1 cellular context compared by ENCODE assay signal in the genomic region with DNA sequence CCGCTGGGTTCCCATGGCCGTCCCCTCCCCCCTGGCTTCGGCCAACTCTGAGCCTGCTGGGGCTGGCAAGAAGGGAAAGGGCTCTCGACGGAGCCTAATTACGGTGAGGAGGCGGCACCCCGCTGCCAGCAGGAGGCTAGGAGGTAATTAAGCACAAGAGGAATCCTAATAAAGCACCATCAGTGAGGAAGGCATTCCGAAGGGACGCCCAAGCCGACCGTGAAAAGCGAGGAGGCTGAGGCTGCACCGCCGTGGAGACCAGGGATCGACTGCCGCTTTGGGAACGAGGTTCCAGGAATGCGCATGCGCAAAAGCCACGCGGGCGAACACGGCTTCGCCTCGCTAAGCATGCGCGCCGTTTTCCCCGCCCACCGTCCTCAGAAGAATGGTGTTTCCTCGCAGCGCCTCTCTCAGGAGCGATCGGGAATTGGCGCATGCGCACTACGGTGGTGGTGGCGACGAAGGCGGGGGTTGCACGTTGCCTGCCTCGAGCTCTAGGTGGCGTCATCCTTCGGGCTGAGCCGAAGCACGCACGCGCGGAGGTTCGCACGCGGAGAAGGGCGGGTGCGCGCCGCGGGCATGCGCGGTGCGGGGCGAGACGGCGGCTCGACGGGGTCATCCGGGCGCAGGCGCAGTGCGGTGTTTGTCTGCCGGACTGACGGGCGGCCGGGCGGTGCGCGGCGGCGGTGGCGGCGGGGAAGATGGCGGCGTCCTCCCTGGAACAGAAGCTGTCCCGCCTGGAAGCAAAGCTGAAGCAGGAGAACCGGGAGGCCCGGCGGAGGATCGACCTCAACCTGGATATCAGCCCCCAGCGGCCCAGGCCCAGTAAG.
TF ChIP-seq lines count a peak whose summit lies in the region.

TSS of gene MAP2K7 (plus strand) at position 634 of the 830 bp plus-strand sequence. CDS start at position 702, 68 bp downstream.

TF ChIP-seq in HepG2, 621 proteins besides CTCF, POLR2A, EP300 and RAD21 (continued from another document and continues in another):
- TF ChIP-seq ONECUT2 (CRISPR knock-in tag; IDR thresholded peaks at IDR 0.05), result no peak
- TF ChIP-seq ATF1 (CRISPR knock-in tag; IDR thresholded peaks at IDR 0.05), result no peak
- no peak for TF ChIP-seq ZNF367 (CRISPR knock-in tag; IDR thresholded peaks at IDR 0.05; ENCODE audit: borderline replicate concordance)
- peak; percentile 27; the same call in 1 of the 2 replicates for TF ChIP-seq IRX3 (CRISPR knock-in tag; IDR thresholded peaks at IDR 0.05; ENCODE audit: borderline replicate concordance, low read depth)
- TF ChIP-seq, protein P1, sequence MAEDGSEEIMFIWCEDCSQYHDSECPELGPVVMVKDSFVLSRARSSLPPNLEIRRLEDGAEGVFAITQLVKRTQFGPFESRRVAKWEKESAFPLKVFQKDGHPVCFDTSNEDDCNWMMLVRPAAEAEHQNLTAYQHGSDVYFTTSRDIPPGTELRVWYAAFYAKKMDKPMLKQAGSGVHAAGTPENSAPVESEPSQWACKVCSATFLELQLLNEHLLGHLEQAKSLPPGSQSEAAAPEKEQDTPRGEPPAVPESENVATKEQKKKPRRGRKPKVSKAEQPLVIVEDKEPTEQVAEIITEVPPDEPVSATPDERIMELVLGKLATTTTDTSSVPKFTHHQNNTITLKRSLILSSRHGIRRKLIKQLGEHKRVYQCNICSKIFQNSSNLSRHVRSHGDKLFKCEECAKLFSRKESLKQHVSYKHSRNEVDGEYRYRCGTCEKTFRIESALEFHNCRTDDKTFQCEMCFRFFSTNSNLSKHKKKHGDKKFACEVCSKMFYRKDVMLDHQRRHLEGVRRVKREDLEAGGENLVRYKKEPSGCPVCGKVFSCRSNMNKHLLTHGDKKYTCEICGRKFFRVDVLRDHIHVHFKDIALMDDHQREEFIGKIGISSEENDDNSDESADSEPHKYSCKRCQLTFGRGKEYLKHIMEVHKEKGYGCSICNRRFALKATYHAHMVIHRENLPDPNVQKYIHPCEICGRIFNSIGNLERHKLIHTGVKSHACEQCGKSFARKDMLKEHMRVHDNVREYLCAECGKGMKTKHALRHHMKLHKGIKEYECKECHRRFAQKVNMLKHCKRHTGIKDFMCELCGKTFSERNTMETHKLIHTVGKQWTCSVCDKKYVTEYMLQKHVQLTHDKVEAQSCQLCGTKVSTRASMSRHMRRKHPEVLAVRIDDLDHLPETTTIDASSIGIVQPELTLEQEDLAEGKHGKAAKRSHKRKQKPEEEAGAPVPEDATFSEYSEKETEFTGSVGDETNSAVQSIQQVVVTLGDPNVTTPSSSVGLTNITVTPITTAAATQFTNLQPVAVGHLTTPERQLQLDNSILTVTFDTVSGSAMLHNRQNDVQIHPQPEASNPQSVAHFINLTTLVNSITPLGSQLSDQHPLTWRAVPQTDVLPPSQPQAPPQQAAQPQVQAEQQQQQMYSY (CRISPR knock-in tag; IDR thresholded peaks at IDR 0.05), result no peak
- no peak for TF ChIP-seq BATF2 (CRISPR knock-in tag; IDR thresholded peaks at IDR 0.05)
- TF ChIP-seq ZNF883 (CRISPR knock-in tag; IDR thresholded peaks at IDR 0.05; ENCODE audit: not compliant biosample characterization), result no peak
- 0 out of 2 replicates have a peak, but pooled peaks have one; percentile 3 for TF ChIP-seq CREM (IDR thresholded peaks at IDR 0.05)
- no peak for TF ChIP-seq CREM (CRISPR knock-in tag; IDR thresholded peaks at IDR 0.05)
- peak; percentile 68; the same call in 1 of the 2 replicates for TF ChIP-seq ZSCAN25 (CRISPR knock-in tag; IDR thresholded peaks at IDR 0.05)
- no peak for TF ChIP-seq RELA (CRISPR knock-in tag; IDR thresholded peaks at IDR 0.05)
- peak; percentile 65; the same call in 1 of the 2 replicates for TF ChIP-seq ZNF567 (CRISPR knock-in tag; IDR thresholded peaks at IDR 0.05; ENCODE audit: borderline replicate concordance)
- TF ChIP-seq SAFB2 (CRISPR knock-in tag; IDR thresholded peaks at IDR 0.05; ENCODE audit: borderline replicate concordance, low read depth), result peak; percentile 86
- TF ChIP-seq ZNF264 (CRISPR knock-in tag; IDR thresholded peaks at IDR 0.05), result no peak; the same call in 1 of the 2 replicates
- TF ChIP-seq ZNF496 (CRISPR knock-in tag; IDR thresholded peaks at IDR 0.05; ENCODE audit: insufficient replicate concordance), result no peak
- peak; percentile 97 for TF ChIP-seq POLR2G (IDR thresholded peaks at IDR 0.05; ENCODE audit: low read depth, low read length)
- TF ChIP-seq AFF4 (CRISPR knock-in tag; IDR thresholded peaks at IDR 0.05), result no peak
- no peak for TF ChIP-seq NFE2L1 (CRISPR knock-in tag; IDR thresholded peaks at IDR 0.05; ENCODE audit: borderline replicate concordance)
- peak; percentile 70; the same call in 1 of the 2 replicates for TF ChIP-seq ATF7 (IDR thresholded peaks at IDR 0.05)
- 0 out of 2 replicates have a peak, but pooled peaks have one; percentile 49 for TF ChIP-seq ATF7 (CRISPR knock-in tag; IDR thresholded peaks at IDR 0.05)
- peak; percentile 80 for TF ChIP-seq ZNF543 (CRISPR knock-in tag; IDR thresholded peaks at IDR 0.05)
- no peak; the same call in 1 of the 2 replicates for TF ChIP-seq ZNF891 (CRISPR knock-in tag; IDR thresholded peaks at IDR 0.05)
- TF ChIP-seq ZKSCAN1 (IDR thresholded peaks at IDR 0.05; ENCODE audit: low read length), result no peak
- TF ChIP-seq RFXAP (CRISPR knock-in tag; IDR thresholded peaks at IDR 0.05; ENCODE audit: borderline replicate concordance), result peak; percentile 72; the same call in 1 of the 2 replicates
- TF ChIP-seq ETS1 (CRISPR knock-in tag; IDR thresholded peaks at IDR 0.05), result no peak; the same call in 1 of the 2 replicates
- TF ChIP-seq ZNF773 (CRISPR knock-in tag; IDR thresholded peaks at IDR 0.05; ENCODE audit: borderline replicate concordance), result peak; percentile 60; the same call in 1 of the 2 replicates
- no peak for TF ChIP-seq DBP (CRISPR knock-in tag; IDR thresholded peaks at IDR 0.05; ENCODE audit: not compliant biosample characterization)
- TF ChIP-seq HINFP (CRISPR knock-in tag; IDR thresholded peaks at IDR 0.05; ENCODE audit: low read depth), result 0 out of 2 replicates have a peak, but pooled peaks have one; percentile 59
- no peak for TF ChIP-seq ZNF33A (CRISPR knock-in tag; IDR thresholded peaks at IDR 0.05; ENCODE audit: borderline replicate concordance)
- TF ChIP-seq, protein P2, sequence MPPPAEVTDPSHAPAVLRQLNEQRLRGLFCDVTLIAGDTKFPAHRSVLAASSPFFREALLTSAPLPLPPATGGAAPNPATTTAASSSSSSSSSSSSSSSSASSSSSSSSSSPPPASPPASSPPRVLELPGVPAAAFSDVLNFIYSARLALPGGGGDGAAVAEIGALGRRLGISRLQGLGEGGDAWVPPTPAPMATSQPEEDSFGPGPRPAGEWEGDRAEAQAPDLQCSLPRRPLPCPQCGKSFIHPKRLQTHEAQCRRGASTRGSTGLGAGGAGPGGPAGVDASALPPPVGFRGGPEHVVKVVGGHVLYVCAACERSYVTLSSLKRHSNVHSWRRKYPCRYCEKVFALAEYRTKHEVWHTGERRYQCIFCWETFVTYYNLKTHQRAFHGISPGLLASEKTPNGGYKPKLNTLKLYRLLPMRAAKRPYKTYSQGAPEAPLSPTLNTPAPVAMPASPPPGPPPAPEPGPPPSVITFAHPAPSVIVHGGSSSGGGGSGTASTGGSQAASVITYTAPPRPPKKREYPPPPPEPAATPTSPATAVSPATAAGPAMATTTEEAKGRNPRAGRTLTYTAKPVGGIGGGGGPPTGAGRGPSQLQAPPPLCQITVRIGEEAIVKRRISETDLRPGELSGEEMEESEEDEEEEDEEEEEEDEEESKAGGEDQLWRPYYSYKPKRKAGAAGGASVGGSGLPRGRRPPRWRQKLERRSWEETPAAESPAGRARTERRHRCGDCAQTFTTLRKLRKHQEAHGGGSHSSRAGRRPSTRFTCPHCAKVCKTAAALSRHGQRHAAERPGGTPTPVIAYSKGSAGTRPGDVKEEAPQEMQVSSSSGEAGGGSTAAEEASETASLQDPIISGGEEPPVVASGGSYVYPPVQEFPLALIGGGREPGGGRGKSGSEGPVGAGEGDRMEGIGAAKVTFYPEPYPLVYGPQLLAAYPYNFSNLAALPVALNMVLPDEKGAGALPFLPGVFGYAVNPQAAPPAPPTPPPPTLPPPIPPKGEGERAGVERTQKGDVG (CRISPR knock-in tag; IDR thresholded peaks at IDR 0.05; ENCODE audit: borderline replicate concordance), result peak; percentile 74; the same call in 1 of the 2 replicates
- no peak for TF ChIP-seq ZNF616 (CRISPR knock-in tag; IDR thresholded peaks at IDR 0.05; ENCODE audit: low read depth)
- TF ChIP-seq, protein P3, sequence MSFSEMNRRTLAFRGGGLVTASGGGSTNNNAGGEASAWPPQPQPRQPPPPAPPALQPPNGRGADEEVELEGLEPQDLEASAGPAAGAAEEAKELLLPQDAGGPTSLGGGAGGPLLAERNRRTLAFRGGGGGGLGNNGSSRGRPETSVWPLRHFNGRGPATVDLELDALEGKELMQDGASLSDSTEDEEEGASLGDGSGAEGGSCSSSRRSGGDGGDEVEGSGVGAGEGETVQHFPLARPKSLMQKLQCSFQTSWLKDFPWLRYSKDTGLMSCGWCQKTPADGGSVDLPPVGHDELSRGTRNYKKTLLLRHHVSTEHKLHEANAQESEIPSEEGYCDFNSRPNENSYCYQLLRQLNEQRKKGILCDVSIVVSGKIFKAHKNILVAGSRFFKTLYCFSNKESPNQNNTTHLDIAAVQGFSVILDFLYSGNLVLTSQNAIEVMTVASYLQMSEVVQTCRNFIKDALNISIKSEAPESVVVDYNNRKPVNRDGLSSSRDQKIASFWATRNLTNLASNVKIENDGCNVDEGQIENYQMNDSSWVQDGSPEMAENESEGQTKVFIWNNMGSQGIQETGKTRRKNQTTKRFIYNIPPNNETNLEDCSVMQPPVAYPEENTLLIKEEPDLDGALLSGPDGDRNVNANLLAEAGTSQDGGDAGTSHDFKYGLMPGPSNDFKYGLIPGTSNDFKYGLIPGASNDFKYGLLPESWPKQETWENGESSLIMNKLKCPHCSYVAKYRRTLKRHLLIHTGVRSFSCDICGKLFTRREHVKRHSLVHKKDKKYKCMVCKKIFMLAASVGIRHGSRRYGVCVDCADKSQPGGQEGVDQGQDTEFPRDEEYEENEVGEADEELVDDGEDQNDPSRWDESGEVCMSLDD (CRISPR knock-in tag; IDR thresholded peaks at IDR 0.05; ENCODE audit: borderline replicate concordance), result no peak; the same call in 1 of the 2 replicates
- no peak for TF ChIP-seq SRY (CRISPR knock-in tag; IDR thresholded peaks at IDR 0.05)
- TF ChIP-seq FOSL1 (CRISPR knock-in tag; IDR thresholded peaks at IDR 0.05; ENCODE audit: borderline replicate concordance), result no peak
